ENCODE assay signal across 14 cellular contexts in the genomic region with DNA sequence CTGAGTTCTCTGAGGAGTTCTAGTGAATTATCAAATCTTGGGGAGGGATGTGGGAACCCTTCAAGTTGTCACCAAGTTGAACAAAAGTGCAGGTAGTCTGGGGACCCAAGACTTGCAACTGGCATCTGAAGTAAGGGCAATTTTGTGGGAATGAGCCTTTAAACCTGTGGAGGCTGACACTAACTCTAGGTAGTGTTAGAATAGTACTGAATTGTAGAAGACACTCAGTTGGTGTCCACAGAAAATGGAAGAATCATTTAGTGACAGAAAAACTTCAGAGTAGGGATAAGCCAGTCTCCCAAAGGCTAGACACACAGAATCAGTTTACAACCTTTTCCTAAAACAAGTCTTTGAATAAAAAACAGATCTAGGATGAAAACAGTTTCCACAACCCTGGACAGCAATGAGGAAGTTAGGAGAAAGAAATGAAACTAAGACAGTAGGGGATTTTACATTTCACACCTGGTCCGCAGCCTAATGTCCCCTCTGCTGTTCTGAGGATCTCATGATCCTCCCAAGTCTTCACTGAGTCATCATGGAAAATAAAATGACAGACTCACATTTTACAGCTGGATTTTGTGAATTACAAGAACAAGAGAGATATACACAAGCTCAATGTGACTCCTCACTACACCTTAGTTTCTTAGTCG. TPM values are rescaled to one million over a fixed set of nuclear protein-coding genes. Genes with fewer than 3 reads are reported as not detected.
DNase-seq lines count a peak whose midpoint lies in the region; ATAC-seq, FAIRE-seq and TF ChIP-seq lines count a peak whose summit lies in the region.
"Had no signal": no experiment of that assay in that cellular context is flagged by ENCODE, and none has a peak within 500 bp of the region (broad histone marks: within the 10 kb centered on the region; RNA-seq: fewer than 3 reads in every experiment).

No MANE protein-coding gene starts in this region.

- CTCF ChIA-PET in endothelial cell of umbilical vein (lab: Charles Lee), result interaction anchor here (1.1 to 2.1 kb wide), 3 partner anchors 14 to 130 kb away, joined by 3 to 6 read pairs (median 4); a partner anchor contains a TSS

- H3K4me1 ChIP-seq in endothelial cell of umbilical vein (ENCODE audit: control insufficient read depth, extremely low read depth, insufficient read depth, low read length), result peaks cover 27% of the 10 kb centered on the region

- H3K9me1 ChIP-seq in endothelial cell of umbilical vein (replicated peaks; ENCODE audit: control insufficient read depth, extremely low read depth, insufficient read depth, low read length), result no peaks in the 10 kb centered on the region

- intact Hi-C loops in endothelial cell of umbilical vein (cut with micrococcal nuclease), result no loop called here

- no peaks in the 10 kb centered on the region for H3K36me3 ChIP-seq in endothelial cell of umbilical vein (ENCODE audit: control insufficient read depth in 2 of 2, extremely low read depth in 1 of 2, insufficient read depth in 2 of 2, low read length in 2 of 2)

- ATAC-seq in GM18867 (IDR thresholded peaks at IDR 0.05; ENCODE audit: unreplicated experiment) (peak; percentile 84), GM21576 (IDR thresholded peaks at IDR 0.05; ENCODE audit: unreplicated experiment) (peak; percentile 71), HG03159 (IDR thresholded peaks at IDR 0.05; ENCODE audit: unreplicated experiment) (peak; percentile 61), esophagus mucosa (no peak)

- H3K27ac ChIP-seq in endothelial cell of umbilical vein (ENCODE audit: insufficient read depth, low read depth, low read length), result no peak overlapping the region
- H3K27ac ChIP-seq: skin epidermis had no signal

- POLR2A ChIA-PET in endothelial cell of umbilical vein (lab: Charles Lee), result no interaction called here

- H3K27me3 ChIP-seq in endothelial cell of umbilical vein (ENCODE audit: control insufficient read depth in 2 of 2, insufficient read depth in 2 of 2, low read length in 2 of 2), result no peaks in the 10 kb centered on the region

- FAIRE-seq in endothelial cell of umbilical vein (lab: Jason Lieb, UNC), result no peak
- FAIRE-seq in frontal cortex (lab: Jason Lieb, UNC), result no peak

- H3K79me2 ChIP-seq in endothelial cell of umbilical vein (ENCODE audit: control insufficient read depth, insufficient read depth, low read length), result no peaks in the 10 kb centered on the region

- TF ChIP-seq POLR2A in endothelial cell of umbilical vein (IDR thresholded peaks at IDR 0.05; ENCODE audit: low read depth, low read length), result no peak

- DNase-seq in endothelial cell of umbilical vein (ENCODE audit: low read depth, low spot score), result no peak
- no peak for DNase-seq in frontal cortex (ENCODE audit: low spot score in 2 of 2)
- no peak for DNase-seq in midbrain (lab: John Stamatoyannopoulos, UW)
- DNase-seq in superior temporal gyrus (ENCODE audit: extremely low spot score), result no peak
- DNase-seq: activated CD4-positive, alpha-beta memory T cell treated with anti-CD3 and anti-CD28 coated beads for 36 hours; CD4-positive, alpha-beta T cell; hypothalamus; NCI-H226; SHP77 treated with DMSO at 0.1 percent for 48 hours had no signal

- H3K9ac ChIP-seq in endothelial cell of umbilical vein (replicated peaks; ENCODE audit: extremely low read depth, insufficient read depth, low read length), result no peak overlapping the region

- no TSS peak for BruUV-seq in endothelial cell of umbilical vein (replicated peaks; lab: Mats Ljungman, UMichigan)

- no peaks in the 10 kb centered on the region for H4K20me1 ChIP-seq in endothelial cell of umbilical vein (replicated peaks; ENCODE audit: control insufficient read depth, extremely low read depth, insufficient read depth, low read length)

- H2AFZ ChIP-seq in endothelial cell of umbilical vein (ENCODE audit: low read depth, low read length), result peak overlapping the region; percentile 31

- H3K9me3 ChIP-seq in endothelial cell of umbilical vein (replicated peaks; ENCODE audit: control insufficient read depth, insufficient read depth, low read length), result no peaks in the 10 kb centered on the region

- TF ChIP-seq CTCF in endothelial cell of umbilical vein (IDR thresholded peaks at IDR 0.05; ENCODE audit: extremely low read depth in 1 of 2, insufficient read depth in 1 of 2, low read depth in 1 of 2, low read length in 2 of 2), result no peak

- dilution Hi-C loops in endothelial cell of umbilical vein (cut with MboI; ENCODE audit: extremely low pct_ligation_motif_present, low sequenced_read_pairs), result no loop called here

- H3K4me3 ChIP-seq in endothelial cell of umbilical vein (replicated peaks in 1 of 3; ENCODE audit: insufficient read depth in 1 of 3, low read depth in 1 of 3, low read length in 3 of 3), result no peak overlapping the region
- H3K4me3 ChIP-seq: skin epidermis had no signal

- no peak overlapping the region for H3K4me2 ChIP-seq in endothelial cell of umbilical vein (ENCODE audit: insufficient read depth, low read length)

TF ChIP-seq in endothelial cell of umbilical vein, 7 proteins besides CTCF, POLR2A, EP300 and RAD21:
- no peak for TF ChIP-seq FOS (IDR thresholded peaks at IDR 0.05; ENCODE audit: borderline replicate concordance, insufficient read depth, low read length)
- no peak for TF ChIP-seq MYC (IDR thresholded peaks at IDR 0.05; ENCODE audit: low read depth, low read length)
- TF ChIP-seq GATA2 (IDR thresholded peaks at IDR 0.05; ENCODE audit: insufficient read depth, insufficient read length, low read depth, low read length), result no peak
- no peak for TF ChIP-seq POLR2AphosphoS5 (IDR thresholded peaks at IDR 0.05; ENCODE audit: insufficient read depth, low read depth, low read length)
- TF ChIP-seq EZH2 (IDR thresholded peaks at IDR 0.05; ENCODE audit: borderline replicate concordance, low read depth, low read length, severe bottlenecking), result no peak
- TF ChIP-seq, protein P1, sequence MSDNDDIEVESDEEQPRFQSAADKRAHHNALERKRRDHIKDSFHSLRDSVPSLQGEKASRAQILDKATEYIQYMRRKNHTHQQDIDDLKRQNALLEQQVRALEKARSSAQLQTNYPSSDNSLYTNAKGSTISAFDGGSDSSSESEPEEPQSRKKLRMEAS (IDR thresholded peaks at IDR 0.05; ENCODE audit: insufficient read depth, insufficient read length), result no peak
- no peak for TF ChIP-seq JUN (IDR thresholded peaks at IDR 0.05; ENCODE audit: borderline replicate concordance, insufficient read depth, insufficient read length, low read depth)

RNA-seq across cellular contexts. Expression of a gene that starts 23.0 kb away (rescaled TPM):
- total RNA-seq in endothelial cell of umbilical vein (19.4 and 19.6 TPM in 2 replicates), frontal cortex (33.8 TPM), esophagus mucosa (9.0 TPM)
- polyA plus RNA-seq in endothelial cell of umbilical vein, result 4.6 and 8.7 TPM in 2 replicates
- polyA plus RNA-seq in endothelial cell of umbilical vein (2011; cell fraction: cytosol; rRNA removed), result 11.4 and 11.9 TPM in 2 replicates
- 22.2 and 39.3 TPM in 2 replicates for polyA plus RNA-seq in endothelial cell of umbilical vein (2011; cell fraction: nucleus; rRNA removed)
- 13.2 and 17.1 TPM in 2 replicates for polyA plus RNA-seq in endothelial cell of umbilical vein (2012)
- polyA minus RNA-seq in endothelial cell of umbilical vein, result 6.8 and 13.3 TPM in 2 replicates
- 7.0 TPM for polyA minus RNA-seq in endothelial cell of umbilical vein (2011; cell fraction: cytosol; rRNA and poly(A)+ RNA removed)
- 24.9 and 41.1 TPM in 2 replicates for polyA minus RNA-seq in endothelial cell of umbilical vein (2011; cell fraction: nucleus; rRNA and poly(A)+ RNA removed)
